1 cellular context compared by ENCODE assay signal in genomic region chr2:22244-22643, GRCh38. TPM values are rescaled to one million over a fixed set of nuclear protein-coding genes. Genes with fewer than 3 reads are reported as not detected.
"Had no signal": no experiment of that assay in that cellular context is flagged by ENCODE, and none has a peak within 500 bp of the region (broad histone marks: within the 10 kb centered on the region; RNA-seq: fewer than 3 reads in every experiment).

No MANE protein-coding gene starts in this region.

RNA-seq across cellular contexts. Expression of gene FAM110C, which starts 24.1 kb away (rescaled TPM):
- total RNA-seq: glomerular endothelial cell had no signal
